1 cellular context compared by ENCODE assay signal in genomic region chr3:47266709-47267489, GRCh38.
TF ChIP-seq lines count a peak whose summit lies in the region.

No MANE protein-coding gene starts in this region.

TF ChIP-seq in WTC11, 78 proteins besides CTCF, POLR2A, EP300 and RAD21 (continued from another document):
- no peak for TF ChIP-seq ZMAT4 (CRISPR knock-in tag; IDR thresholded peaks at IDR 0.05)
